In the genomic region with DNA sequence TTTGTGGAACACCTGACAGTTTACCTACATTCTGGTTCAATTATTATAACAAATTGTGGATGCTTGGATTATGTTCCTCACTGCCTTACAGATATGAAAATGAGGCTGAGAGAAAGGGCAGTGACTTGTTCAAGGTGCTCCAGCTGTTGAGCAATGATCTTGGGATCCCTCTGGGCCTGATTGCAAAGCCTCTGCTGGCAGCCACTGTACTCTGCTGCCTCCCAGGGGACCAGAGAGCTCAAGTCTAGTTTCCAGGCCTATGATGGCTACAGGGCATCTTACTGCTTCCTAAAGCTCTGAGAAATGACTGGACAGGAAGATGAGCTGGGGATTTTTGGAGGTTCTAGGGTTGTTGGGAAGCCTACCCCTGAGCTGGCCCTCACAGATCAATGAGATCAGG, we compare ENCODE assay signal across 8 cellular contexts. TPM values are rescaled to one million over a fixed set of nuclear protein-coding genes. Genes with fewer than 3 reads are reported as not detected.
DNase-seq lines count a peak whose midpoint lies in the region; ATAC-seq and TF ChIP-seq lines count a peak whose summit lies in the region.

No MANE protein-coding gene starts in this region.

- no peak overlapping the region for H2AFZ ChIP-seq in hepatocyte

- in situ Hi-C loops in ACHN (cut with HindIII; ENCODE audit: low pct_ligation_motif_present, low pct_unique_long_range_greater_than_20kb, low sequenced_read_pairs), result no loop called here

- no peak for TF ChIP-seq EP300 in sigmoid colon (IDR thresholded peaks at IDR 0.05)

- DNase-seq in ACHN (peak; percentile 70), RWPE1 (ENCODE audit: low spot score) (peak; percentile 42), hepatocyte (ENCODE audit: low spot score) (peak; percentile 48), heart right ventricle (no peak), sigmoid colon (no peak), sciatic nerve (ENCODE audit: low spot score) (no peak)

- H3K79me2 ChIP-seq in hepatocyte, result no peaks in the 10 kb centered on the region

- H4K20me1 ChIP-seq in hepatocyte (ENCODE audit: insufficient read depth, poor library complexity, severe bottlenecking), result no peaks in the 10 kb centered on the region

- CTCF ChIA-PET in RWPE1 (lab: Yijun Ruan, JAX), result interaction anchor here (0.6 to 3.7 kb wide), 10 partner anchors 10 to 1858 kb away, joined by 3 to 37 read pairs (median 4); no protein-coding TSS in a partner anchor

- H3K27ac ChIP-seq in RWPE1 (no peak overlapping the region), hepatocyte (no peak overlapping the region), heart right ventricle (no peak overlapping the region), sigmoid colon (no peak overlapping the region)

- H3K4me1 ChIP-seq in hepatocyte (ENCODE audit: insufficient read depth), result no peaks in the 10 kb centered on the region
- peaks cover 0 to 27% (median 13%) of the 10 kb centered on the region in 9 donors for H3K4me1 ChIP-seq in heart right ventricle
- peaks cover 0 to 23% (median 20%) of the 10 kb centered on the region in 4 donors for H3K4me1 ChIP-seq in sigmoid colon

- no peak for TF ChIP-seq POLR2A in sigmoid colon (IDR thresholded peaks at IDR 0.05)

- no peak overlapping the region for H3K4me3 ChIP-seq in hepatocyte
- no peak overlapping the region for H3K4me3 ChIP-seq in heart right ventricle
- H3K4me3 ChIP-seq in sigmoid colon, result no peak overlapping the region

- no peaks in the 10 kb centered on the region for H3K36me3 ChIP-seq in hepatocyte (replicated peaks; ENCODE audit: insufficient read depth, low read depth)
- no peaks in the 10 kb centered on the region for H3K36me3 ChIP-seq in heart right ventricle
- no peaks in the 10 kb centered on the region for H3K36me3 ChIP-seq in sigmoid colon

- no peaks in the 10 kb centered on the region for H3K9me2 ChIP-seq in hepatocyte (replicated peaks; ENCODE audit: insufficient read depth)

- TF ChIP-seq CTCF in RWPE1 (conservative IDR thresholded peaks at IDR 0.05; ENCODE audit: low read depth) (0 out of 2 replicates have a peak, but pooled peaks have one; percentile 14), hepatocyte (IDR thresholded peaks at IDR 0.05; ENCODE audit: poor library complexity) (peak; percentile 23), heart right ventricle (IDR thresholded peaks at IDR 0.05) (no peak), sigmoid colon (IDR thresholded peaks at IDR 0.05) (no peak)

- H3K4me2 ChIP-seq in hepatocyte, result no peak overlapping the region

- peaks cover 9% of the 10 kb centered on the region for H3K27me3 ChIP-seq in hepatocyte
- H3K27me3 ChIP-seq in heart right ventricle, result peaks cover 0 to 24% (median 0%) of the 10 kb centered on the region in 7 donors
- H3K27me3 ChIP-seq in sigmoid colon, result peaks cover 0 to 7% (median 0%) of the 10 kb centered on the region in 3 donors

- POLR2A ChIA-PET in RWPE1 (lab: Yijun Ruan, JAX; ENCODE audit: low non-redundant PET), result no interaction called here

- intact Hi-C loops in heart right ventricle (cut with DNase I) (no loop called here), sigmoid colon (cut with DNase I) (no loop called here), sciatic nerve (cut with DNase I) (no loop called here)

- H3K9me3 ChIP-seq in hepatocyte (ENCODE audit: low read depth), result no peaks in the 10 kb centered on the region
- no peaks in the 10 kb centered on the region for H3K9me3 ChIP-seq in heart right ventricle
- no peaks in the 10 kb centered on the region for H3K9me3 ChIP-seq in sigmoid colon

- peak; percentile 44 for ATAC-seq in GM18519 (IDR thresholded peaks at IDR 0.05; ENCODE audit: low FRiP score, unreplicated experiment)
- peak; percentile 44 for ATAC-seq in HG03039 (IDR thresholded peaks at IDR 0.05; ENCODE audit: unreplicated experiment)
- ATAC-seq in heart right ventricle, result no peak
- ATAC-seq in sciatic nerve, result no peak

RNA-seq across cellular contexts. Expression of gene SHC4, which starts 2.3 kb away (rescaled TPM):
- total RNA-seq in hepatocyte (1.00 and 1.2 TPM in 2 replicates), heart right ventricle (1 to 10 TPM; 1.3 to 4.9 (median 2.2) TPM), sigmoid colon (1 to 10 TPM; 2.1 to 4.6 (median 2.6) TPM), sciatic nerve (74.2 TPM)
- polyA plus RNA-seq in hepatocyte (0.75 and 0.91 TPM in 2 replicates), heart right ventricle (1 to 10 TPM; 1.2 to 2.6 TPM), sigmoid colon (under 1 TPM in 2 of 3 donors, not detected in 1; under 0.01 to 0.64 TPM)

Comparison
In these comparisons a context has a peak if more than half of its experiments do, and no peak if none do; other contexts are left out.
1. DNase-seq: peak in ACHN (single experiment), RWPE1 (single experiment) and hepatocyte (single experiment); none in heart right ventricle (0 of 2), sigmoid colon (single experiment) and sciatic nerve (single experiment).
2. ATAC-seq: peak in GM18519 (single experiment) and HG03039 (single experiment); none in heart right ventricle (0 of 8) and sciatic nerve (single experiment).
3. CTCF ChIP-seq: peak in RWPE1 (single experiment) and hepatocyte (single experiment); none in heart right ventricle (0 of 9) and sigmoid colon (0 of 4).
4. RNA of gene SHC4, which starts 2.3 kb away (total RNA-seq): 74.2 TPM in sciatic nerve (single experiment); 2.1 to 4.6 TPM in sigmoid colon, 1.3 to 4.9 TPM in heart right ventricle and 1.00 to 1.2 TPM in hepatocyte; every median in the first group is over 10 times any median in the second.